2 cellular contexts compared by ENCODE assay signal in genomic region chr9:123761905-123762605, GRCh38.
TF ChIP-seq lines count a peak whose summit lies in the region.

No MANE protein-coding gene starts in this region.

TF ChIP-seq in IMR-90, 13 proteins besides CTCF, POLR2A, EP300 and RAD21:
- TF ChIP-seq RFX5 (IDR thresholded peaks at IDR 0.05; ENCODE audit: low read depth, low read length) = no peak
- no peak for TF ChIP-seq ELK1 (IDR thresholded peaks at IDR 0.05; ENCODE audit: borderline replicate concordance, low read depth, low read length)
- TF ChIP-seq RCOR1 (IDR thresholded peaks at IDR 0.05; ENCODE audit: insufficient replicate concordance, low read length) = no peak
- no peak for TF ChIP-seq FOS (IDR thresholded peaks at IDR 0.05; ENCODE audit: low read depth, low read length)

TF ChIP-seq in H1, 55 proteins besides CTCF, POLR2A, EP300 and RAD21:
- peak; percentile 73 for TF ChIP-seq TEAD4 (IDR thresholded peaks at IDR 0.05; ENCODE audit: low read depth, low read length)
- no peak for TF ChIP-seq RXRA (IDR thresholded peaks at IDR 0.05; ENCODE audit: insufficient read depth, low read depth, low read length)
